ENCODE assay signal across 10 cellular contexts in the genomic region with DNA sequence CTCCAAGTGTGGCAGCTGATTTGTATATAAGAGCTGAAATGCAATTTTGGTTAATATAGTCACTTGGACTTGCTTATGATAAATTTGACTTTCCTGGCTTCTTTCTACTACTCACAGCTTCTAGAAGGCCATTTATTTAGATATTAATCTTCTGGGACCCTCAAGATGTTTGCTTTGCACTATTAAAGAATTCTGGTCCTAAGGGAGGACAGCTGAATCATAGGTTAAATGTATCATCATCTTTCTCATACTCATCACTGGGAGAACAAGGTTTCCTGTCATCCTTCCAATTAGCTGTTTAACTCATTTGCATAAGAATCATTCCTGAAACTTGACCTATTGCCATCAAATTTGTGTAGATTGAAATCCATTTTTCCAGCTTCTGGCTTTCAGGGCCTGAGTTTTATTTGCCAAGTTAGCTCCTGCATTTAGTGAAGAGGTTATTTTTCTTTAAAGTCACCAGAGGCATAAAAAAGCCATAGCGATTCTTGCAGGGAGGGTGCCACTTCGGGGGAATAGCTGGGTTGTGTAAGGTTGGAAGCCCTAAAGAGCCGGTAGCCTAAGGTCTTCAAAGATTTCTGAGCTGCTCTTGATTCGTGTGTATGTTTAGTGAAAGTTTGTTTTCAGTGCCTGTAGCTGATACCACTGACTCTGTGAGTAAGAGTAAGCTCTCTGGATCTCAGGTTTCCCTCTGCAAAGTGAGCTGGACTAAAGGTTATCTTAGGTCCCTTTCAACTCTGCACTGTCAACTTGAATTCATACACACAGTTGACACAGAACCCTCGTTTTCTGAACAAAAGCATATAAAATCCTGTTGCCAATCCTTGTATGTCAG. TPM values are rescaled to one million over a fixed set of nuclear protein-coding genes. Genes with fewer than 3 reads are reported as not detected.
A peak's percentile ranks its signal among the peaks of the same experiment; 100 is the strongest.
DNase-seq lines count a peak whose midpoint lies in the region; ATAC-seq and TF ChIP-seq lines count a peak whose summit lies in the region.
"Had no signal": no experiment of that assay in that cellular context is flagged by ENCODE, and none has a peak within 500 bp of the region (broad histone marks: within the 10 kb centered on the region; RNA-seq: fewer than 3 reads in every experiment).

No MANE protein-coding gene starts in this region.

- CTCF ChIA-PET in CD8-positive, alpha-beta T cell (lab: Charles Lee), result interaction anchor here (1.0 to 6.1 kb wide), 4 partner anchors 10 to 96 kb away, joined by 3 to 24 read pairs (median 4); no protein-coding TSS in a partner anchor

- H3K9me3 Mint-ChIP-seq in CD8-positive, alpha-beta T cell, result no peaks in the 10 kb centered on the region
- H3K9me3 Mint-ChIP-seq in dendritic cell treated with granulocyte-macrophage colony-stimulating factor and Interleukin-4, amounts not matched to agents 40 ng/mL and 50 ng/mL, for 4 days, result no peaks in the 10 kb centered on the region
- H3K9me3 Mint-ChIP-seq in osteocyte (ENCODE audit: unreplicated experiment), result no peaks in the 10 kb centered on the region

- H3K27me3 ChIP-seq in CD8-positive, alpha-beta T cell (ENCODE audit: insufficient read depth, low read length), result no peaks in the 10 kb centered on the region

- POLR2A ChIA-PET in CD8-positive, alpha-beta T cell (lab: Charles Lee), result interaction anchor here (1.0 to 3.1 kb wide), 3 partner anchors 18 to 91 kb away, joined by 3 to 27 read pairs (median 5); no protein-coding TSS in a partner anchor

- ATAC-seq in CD8-positive, alpha-beta T cell, result no peak
- ATAC-seq in HG02852 (IDR thresholded peaks at IDR 0.05; ENCODE audit: unreplicated experiment) (no peak), GM19397 (IDR thresholded peaks at IDR 0.05; ENCODE audit: unreplicated experiment) (no peak)

- H3K36me3 ChIP-seq in CD8-positive, alpha-beta T cell (ENCODE audit: insufficient read depth, low read length), result no peaks in the 10 kb centered on the region

- H3K4me1 Mint-ChIP-seq in CD8-positive, alpha-beta T cell (ENCODE audit: low read depth), result peaks cover 45% of the 10 kb centered on the region
- H3K4me1 Mint-ChIP-seq in dendritic cell treated with granulocyte-macrophage colony-stimulating factor and Interleukin-4, amounts not matched to agents 40 ng/mL and 50 ng/mL, for 4 days (ENCODE audit: low read depth), result peaks cover 66% of the 10 kb centered on the region
- H3K4me1 Mint-ChIP-seq in osteocyte (ENCODE audit: unreplicated experiment), result peaks cover 46% of the 10 kb centered on the region

- TF ChIP-seq CTCF in CD8-positive, alpha-beta T cell (IDR thresholded peaks at IDR 0.05), result no peak
- no peak for TF ChIP-seq CTCF in osteocyte (IDR thresholded peaks at IDR 0.05)

- H3K27ac ChIP-seq in CD8-positive, alpha-beta T cell (ENCODE audit: low read depth, low read length), result no peak overlapping the region
- H3K27ac ChIP-seq: RWPE1 had no signal

- H3K4me1 ChIP-seq in CD8-positive, alpha-beta T cell (ENCODE audit: insufficient read depth, low read length), result peaks cover 21% of the 10 kb centered on the region

- peak overlapping the region; percentile 78 for H3K27ac Mint-ChIP-seq in CD8-positive, alpha-beta T cell
- no peak overlapping the region for H3K27ac Mint-ChIP-seq in dendritic cell treated with granulocyte-macrophage colony-stimulating factor and Interleukin-4, amounts not matched to agents 40 ng/mL and 50 ng/mL, for 4 days
- H3K27ac Mint-ChIP-seq in osteocyte (ENCODE audit: unreplicated experiment), result peak overlapping the region; percentile 96

- no peaks in the 10 kb centered on the region for H3K27me3 Mint-ChIP-seq in CD8-positive, alpha-beta T cell (ENCODE audit: low read depth)
- no peaks in the 10 kb centered on the region for H3K27me3 Mint-ChIP-seq in dendritic cell treated with granulocyte-macrophage colony-stimulating factor and Interleukin-4, amounts not matched to agents 40 ng/mL and 50 ng/mL, for 4 days
- no peaks in the 10 kb centered on the region for H3K27me3 Mint-ChIP-seq in osteocyte (ENCODE audit: unreplicated experiment)

- peak overlapping the region; percentile 91 for H3K4me3 Mint-ChIP-seq in CD8-positive, alpha-beta T cell
- peak overlapping the region; percentile 97 for H3K4me3 Mint-ChIP-seq in dendritic cell treated with granulocyte-macrophage colony-stimulating factor and Interleukin-4, amounts not matched to agents 40 ng/mL and 50 ng/mL, for 4 days
- peak overlapping the region; percentile 72 for H3K4me3 Mint-ChIP-seq in osteocyte (ENCODE audit: unreplicated experiment)

- intact Hi-C loops in CD8-positive, alpha-beta T cell (cut with DNase I, micrococcal nuclease), result no loop called here
- intact Hi-C loops in dendritic cell treated with granulocyte-macrophage colony-stimulating factor and Interleukin-4, amounts not matched to agents 40 ng/mL and 50 ng/mL, for 4 days (cut with micrococcal nuclease), result no loop called here

- H3K9me3 ChIP-seq in CD8-positive, alpha-beta T cell (ENCODE audit: low read length), result no peaks in the 10 kb centered on the region

- H3K4me3 ChIP-seq in CD8-positive, alpha-beta T cell (ENCODE audit: low read depth, low read length), result no peak overlapping the region

- peaks cover 30% of the 10 kb centered on the region for H3K36me3 Mint-ChIP-seq in CD8-positive, alpha-beta T cell
- H3K36me3 Mint-ChIP-seq in dendritic cell treated with granulocyte-macrophage colony-stimulating factor and Interleukin-4, amounts not matched to agents 40 ng/mL and 50 ng/mL, for 4 days (ENCODE audit: low read depth), result peaks cover 100% of the 10 kb centered on the region
- H3K36me3 Mint-ChIP-seq in osteocyte (ENCODE audit: unreplicated experiment), result peaks cover 28% of the 10 kb centered on the region

- DNase-seq in CD8-positive, alpha-beta T cell, result no peak
- DNase-seq in LHCN-M2 (ENCODE audit: low read depth) (peak; percentile 37), osteocyte (ENCODE audit: extremely low spot score, unreplicated experiment) (no peak), NCI-H2107 treated with DMSO at 0.1 percent for 48 hours (lab: John Stamatoyannopoulos, UW; ENCODE audit: unreplicated experiment) (no peak)
- DNase-seq in stimulated activated CD8-positive, alpha-beta memory T cell treated with anti-CD3 and anti-CD28 coated beads, Interleukin-4, amount 100 ng/mL, for 48 hours, result no peak
- DNase-seq: aorta had no signal

RNA-seq across cellular contexts. Expression of a gene that starts 4.2 kb away (rescaled TPM):
- 10 to 100 TPM; 42.4 to 48.6 TPM for total RNA-seq in CD8-positive, alpha-beta T cell
- total RNA-seq in LHCN-M2 (2014; rRNA removed), result 0.40 and 1.7 TPM in 2 replicates
- 1.8 TPM for polyA plus RNA-seq in LHCN-M2 (2012)
- total RNA-seq in osteocyte, result 11.5 and 13.7 TPM in 2 replicates
